Comparison of ENCODE assay signal across 12 cellular contexts in genomic region chr11:70400643-70401042, GRCh38. TPM values are rescaled to one million over a fixed set of nuclear protein-coding genes. Genes with fewer than 3 reads are reported as not detected.
DNase-seq lines count a peak whose midpoint lies in the region; ATAC-seq and TF ChIP-seq lines count a peak whose summit lies in the region.
"Had no signal": no experiment of that assay in that cellular context is flagged by ENCODE, and none has a peak within 500 bp of the region (broad histone marks: within the 10 kb centered on the region; RNA-seq: fewer than 3 reads in every experiment).

No MANE protein-coding gene starts in this region.

- no peaks in the 10 kb centered on the region for H3K27me3 ChIP-seq in HUES64 (ENCODE audit: insufficient read depth, low read length)
- no peaks in the 10 kb centered on the region for H3K27me3 ChIP-seq in ovary
- H3K27me3 ChIP-seq: cardiac muscle cell had no signal

- TF ChIP-seq EP300 in ovary (IDR thresholded peaks at IDR 0.05): no peak

- TF ChIP-seq POLR2A in ovary (IDR thresholded peaks at IDR 0.05): no peak

- DNase-seq in epithelial cell of prostate (ENCODE audit: low read depth, low spot score) (no peak), ovary (no peak), anterior cingulate cortex (lab: John Stamatoyannopoulos, UW) (no peak), COLO668 (lab: John Stamatoyannopoulos, UW; ENCODE audit: unreplicated experiment) (no peak)
- no peak for DNase-seq in stimulated activated effector memory CD8-positive, alpha-beta T cell treated with anti-CD3 and anti-CD28 coated beads, Interleukin-12 subunit alpha, Interleukin-12 subunit beta, amount 100 ng/mL, for 72 hours (ENCODE audit: low spot score in 2 of 2)
- DNase-seq: activated CD8-positive, alpha-beta memory T cell treated with anti-CD3 and anti-CD28 coated beads, Interleukin-2, amount 10 ng/mL, durations not matched to agents 7 days and 5 days; DMS53; Kasumi-1 had no signal

- no peak for ATAC-seq in HG03378 (IDR thresholded peaks at IDR 0.05; ENCODE audit: unreplicated experiment)
- no peak for ATAC-seq in stimulated activated effector memory CD8-positive, alpha-beta T cell treated with anti-CD3 and anti-CD28 coated beads, Interleukin-12 subunit alpha, Interleukin-12 subunit beta, amount 100 ng/mL, for 72 hours
- ATAC-seq: activated CD8-positive, alpha-beta memory T cell treated with anti-CD3 and anti-CD28 coated beads, Interleukin-2, amount 10 ng/mL, durations not matched to agents 7 days and 5 days had no signal

- H3K36me3 Mint-ChIP-seq in stimulated activated effector memory CD8-positive, alpha-beta T cell treated with anti-CD3 and anti-CD28 coated beads, Interleukin-12 subunit alpha, Interleukin-12 subunit beta, amount 100 ng/mL, for 72 hours: no peaks in the 10 kb centered on the region

- no peaks in the 10 kb centered on the region for H3K9me3 Mint-ChIP-seq in stimulated activated effector memory CD8-positive, alpha-beta T cell treated with anti-CD3 and anti-CD28 coated beads, Interleukin-12 subunit alpha, Interleukin-12 subunit beta, amount 100 ng/mL, for 72 hours

- H3K36me3 ChIP-seq in HUES64 (ENCODE audit: insufficient read depth, low read length): peaks cover 23% of the 10 kb centered on the region
- no peaks in the 10 kb centered on the region for H3K36me3 ChIP-seq in ovary

- no peak overlapping the region for H3K27ac Mint-ChIP-seq in stimulated activated effector memory CD8-positive, alpha-beta T cell treated with anti-CD3 and anti-CD28 coated beads, Interleukin-12 subunit alpha, Interleukin-12 subunit beta, amount 100 ng/mL, for 72 hours
- H3K27ac Mint-ChIP-seq: activated CD8-positive, alpha-beta memory T cell treated with anti-CD3 and anti-CD28 coated beads, Interleukin-2, amount 10 ng/mL, durations not matched to agents 7 days and 5 days had no signal

- H3K9me3 ChIP-seq in HUES64 (ENCODE audit: insufficient read depth, low read depth, low read length): no peaks in the 10 kb centered on the region
- H3K9me3 ChIP-seq in ovary: no peaks in the 10 kb centered on the region

- H3K9ac ChIP-seq in HUES64 (ENCODE audit: low read depth, low read length): no peak overlapping the region

- 84% methylated on average over 8 of the region's 8 CpGs for WGBS in HUES64
- WGBS in ovary, 3 donors: 67 to 78% (median 76%) methylated on average over 8 of the region's 8 CpGs

- TF ChIP-seq CTCF in C4-2B (conservative IDR thresholded peaks at IDR 0.05): no peak
- TF ChIP-seq CTCF in ovary (IDR thresholded peaks at IDR 0.05): no peak

- intact Hi-C loops in ovary (cut with DNase I): no loop called here

- no peak overlapping the region for H3K4me3 Mint-ChIP-seq in stimulated activated effector memory CD8-positive, alpha-beta T cell treated with anti-CD3 and anti-CD28 coated beads, Interleukin-12 subunit alpha, Interleukin-12 subunit beta, amount 100 ng/mL, for 72 hours
- H3K4me3 Mint-ChIP-seq: activated CD8-positive, alpha-beta memory T cell treated with anti-CD3 and anti-CD28 coated beads, Interleukin-2, amount 10 ng/mL, durations not matched to agents 7 days and 5 days had no signal

- H3K4me1 ChIP-seq in HUES64 (ENCODE audit: insufficient read depth, low read length) (peaks cover 23% of the 10 kb centered on the region), ovary (ENCODE audit: insufficient read depth) (peaks cover 11% of the 10 kb centered on the region)

- H3K4me3 ChIP-seq in HUES64 (ENCODE audit: low read length) (0 out of 2 replicates have a peak overlapping the region, but pooled peaks have one; percentile 6), ovary (no peak overlapping the region)
- H3K4me3 ChIP-seq: cardiac muscle cell had no signal

- H3K27ac ChIP-seq in C4-2B (peak overlapping the region; percentile 88), HUES64 (ENCODE audit: low read depth, low read length) (no peak overlapping the region), epithelial cell of prostate (peak overlapping the region; percentile 96), ovary (peak overlapping the region; percentile 68 to 79)
- H3K27ac ChIP-seq: cardiac muscle cell had no signal

- peaks cover 31% of the 10 kb centered on the region for H3K4me1 Mint-ChIP-seq in stimulated activated effector memory CD8-positive, alpha-beta T cell treated with anti-CD3 and anti-CD28 coated beads, Interleukin-12 subunit alpha, Interleukin-12 subunit beta, amount 100 ng/mL, for 72 hours

RNA-seq across cellular contexts. Expression of gene CTTN, which starts 2.3 kb away (rescaled TPM):
- polyA plus RNA-seq in HUES64 (2013, experiment 1 of 2): 96.6 TPM
- 97.4 TPM for polyA plus RNA-seq in HUES64 (2013, experiment 2 of 2)
- total RNA-seq in ovary: 100 to 1,000 TPM; 197 to 321 (median 207) TPM
- polyA plus RNA-seq in ovary: 100 to 1,000 TPM; 129 to 131 TPM
